ENCODE assay signal across 10 cellular contexts in genomic region chr4:69280081-69280480, GRCh38. TPM values are rescaled to one million over a fixed set of nuclear protein-coding genes. Genes with fewer than 3 reads are reported as not detected.
A peak's percentile ranks its signal among the peaks of the same experiment; 100 is the strongest.
DNase-seq lines count a peak whose midpoint lies in the region; ATAC-seq, FAIRE-seq and TF ChIP-seq lines count a peak whose summit lies in the region.
"Not testable (repeated sequence)": the region's sequence is repeated elsewhere in the genome, so short reads cannot be mapped to it uniquely, and the experiment has no call there.
"Had no signal": no experiment of that assay in that cellular context is flagged by ENCODE, and none has a peak within 500 bp of the region (broad histone marks: within the 10 kb centered on the region; RNA-seq: fewer than 3 reads in every experiment).

UGT2B28 (plus strand) TSS chr4:69280475; CDS start chr4:69280501, 26 bp downstream.

- TF ChIP-seq POLR2A in A549 (IDR thresholded peaks at IDR 0.05; ENCODE audit: low read length) = not testable (repeated sequence)

- peak within 1 kb of the TSS in 1 of 2 experiments; percentile 54; a peak in 1 of 6 replicates for H3K27ac ChIP-seq in A549
- H3K27ac ChIP-seq in small intestine (ENCODE audit: low read depth in 1 of 2, low read length in 1 of 2) = not testable (repeated sequence)

- not testable (repeated sequence) for H3K27me3 ChIP-seq in small intestine (ENCODE audit: control insufficient read depth in 2 of 2, insufficient read depth in 2 of 2, low read length in 2 of 2)

- TF ChIP-seq CTCF in A549 (IDR thresholded peaks at IDR 0.05); LNCaP clone FGC (IDR thresholded peaks at IDR 0.05; ENCODE audit: control insufficient read depth, extremely low read depth, insufficient read depth): not testable (repeated sequence)

- ATAC-seq in A549 = not testable (repeated sequence)

- not testable (repeated sequence) for FAIRE-seq in A549 (lab: Jason Lieb, UNC)
- peak; percentile 75 for FAIRE-seq in colon (lab: Jason Lieb, UNC)
- peak; percentile 55 for FAIRE-seq in small intestine (lab: Jason Lieb, UNC)

- H3K36me3 ChIP-seq in small intestine (ENCODE audit: control insufficient read depth in 2 of 2, insufficient read depth in 2 of 2, low read length in 2 of 2) = not testable (repeated sequence)

- peak in 1 of 2 experiments; percentile 44; a peak in 1 of 5 replicates for TF ChIP-seq EP300 in A549 (IDR thresholded peaks at IDR 0.05)

- peak within 1 kb of the TSS; percentile 51 for H3K4me2 ChIP-seq in A549

- H3K4me3 ChIP-seq in A549; LNCaP clone FGC (ENCODE audit: low read depth, low read length); small intestine (ENCODE audit: low read depth in 1 of 2, low read length in 2 of 2): not testable (repeated sequence)

- H3K9me3 ChIP-seq in A549; small intestine (ENCODE audit: control insufficient read depth, low read depth): not testable (repeated sequence)

- CTCF ChIA-PET in A549 (lab: Yijun Ruan, JAX) = not testable (repeated sequence)

- DNase-seq in A549 (ENCODE audit: low read depth in 1 of 2, low spot score in 1 of 2) (peak in 1 of 2 experiments; percentile 62), LNCaP clone FGC (ENCODE audit: low read depth) (peak; percentile 86), NCI-H510A treated with DMSO at 0.1 percent for 48 hours (lab: John Stamatoyannopoulos, UW) (peak; percentile 57)
- not testable (repeated sequence) for DNase-seq in small intestine

- TF ChIP-seq RAD21 in A549 (conservative IDR thresholded peaks at IDR 0.05 in 1 of 2, IDR thresholded peaks at IDR 0.05 in 1 of 2) = peak in 1 of 2 experiments; percentile 19; a peak in 1 of 5 replicates

- not testable (repeated sequence) for H3K4me1 ChIP-seq in A549; small intestine (ENCODE audit: control insufficient read depth in 2 of 2, insufficient read depth in 1 of 2, low read depth in 1 of 2, low read length in 1 of 2)

- POLR2A ChIA-PET in A549 (lab: Yijun Ruan, JAX) = not testable (repeated sequence)

- 6% methylated on average over 4 of the region's 4 CpGs for WGBS in A549 (ENCODE audit: missing lambda C conversion rate)
- WGBS in small intestine, 3 donors = 55 to 88% (median 72%) methylated on average over 4 of the region's 4 CpGs

TF ChIP-seq in A549, 52 proteins besides CTCF, POLR2A, EP300 and RAD21:
- TF ChIP-seq JUNB (IDR thresholded peaks at IDR 0.05) = peak; percentile 59
- TF ChIP-seq SMC3 (IDR thresholded peaks at IDR 0.05) = 0 out of 3 replicates have a peak, but pooled peaks have one; percentile 14
- TF ChIP-seq JUN (IDR thresholded peaks at IDR 0.05) = peak in 1 of 2 experiments; percentile 28; a peak in 1 of 5 replicates
- TF ChIP-seq BCL3 (IDR thresholded peaks at IDR 0.05) = peak; percentile 61; the same call in 1 of the 3 replicates
- peak; percentile 34 to 49; a peak in 2 of 4 replicates for TF ChIP-seq CEBPB (IDR thresholded peaks at IDR 0.05)
- peak; percentile 70 for TF ChIP-seq GATA3 (IDR thresholded peaks at IDR 0.05; ENCODE audit: borderline replicate concordance)

RNA-seq across cellular contexts. Expression of gene UGT2B28, which starts in this region (rescaled TPM):
- polyA plus RNA-seq in A549 (2011; rRNA removed) = 0.22 and 0.29 TPM in 2 replicates
- polyA plus RNA-seq in A549 (2012; cell fraction: cytosol; rRNA removed) = not detected in 2 replicates
- not detected in 2 replicates for polyA plus RNA-seq in A549 (2012; cell fraction: nucleus; rRNA removed)
- 0.08 TPM in 1 of 3 replicates, not detected in the others for polyA plus RNA-seq in A549 (2017; fragmentation: RNase III; extraction: RNeasy Plus Mini Kit Qiagen cat#74134 plus additional on column Dnase treatment)
- polyA minus RNA-seq in A549 (2011; rRNA and poly(A)+ RNA removed) = 0.15 TPM in 1 of 2 replicates, not detected in the other
- not detected for polyA plus RNA-seq in small intestine
- polyA plus RNA-seq: AG04450; CD14-positive monocyte; CD4-positive, alpha-beta memory T cell; CD4-positive, CD25-positive, alpha-beta regulatory T cell; CD8-positive, alpha-beta memory T cell had no signal
